1 cellular context compared by ENCODE assay signal in genomic region chr4:1178300-1179088, GRCh38.
A peak's percentile ranks its signal among the peaks of the same experiment; 100 is the strongest.
TF ChIP-seq lines count a peak whose summit lies in the region.

No MANE protein-coding gene starts in this region.

TF ChIP-seq in HepG2, 621 proteins besides CTCF, POLR2A, EP300 and RAD21:
- TF ChIP-seq MAX (IDR thresholded peaks at IDR 0.05) (0 out of 2 replicates have a peak, but pooled peaks have one; percentile 16), REPIN1 (CRISPR knock-in tag; IDR thresholded peaks at IDR 0.05; ENCODE audit: borderline replicate concordance, low read depth) (no peak), ZMYM3 (CRISPR knock-in tag; IDR thresholded peaks at IDR 0.05) (peak; percentile 71; the same call in 1 of the 2 replicates), RFX5 (IDR thresholded peaks at IDR 0.05; ENCODE audit: low read depth, low read length) (no peak), SOX6 (IDR thresholded peaks at IDR 0.05) (no peak), SOX6 (CRISPR knock-in tag; IDR thresholded peaks at IDR 0.05) (no peak)
